1 cellular context compared by ENCODE assay signal in the genomic region with DNA sequence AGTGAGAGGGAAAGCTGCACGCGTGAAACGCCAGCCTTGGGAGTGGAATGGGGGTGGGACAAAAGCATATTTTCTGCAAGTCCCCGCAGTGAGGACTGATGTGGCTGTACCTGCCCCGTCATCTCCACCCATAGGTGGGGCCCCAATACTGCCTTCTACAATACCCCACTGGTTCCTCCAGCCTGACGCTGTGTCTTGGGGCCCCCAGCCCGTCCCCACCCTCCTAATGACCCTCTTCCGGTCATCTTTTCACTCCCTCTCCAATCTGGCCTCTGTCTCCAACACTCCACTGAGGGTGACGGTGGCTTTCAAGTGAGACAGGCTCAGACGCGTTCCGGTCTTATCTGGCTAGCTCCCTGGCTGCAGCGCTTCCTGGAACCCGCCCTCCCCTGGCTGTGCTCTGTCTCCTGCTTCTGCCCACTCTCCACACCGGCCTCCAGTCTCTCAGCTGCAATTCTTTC.
TF ChIP-seq lines count a peak whose summit lies in the region.

No MANE protein-coding gene starts in this region.

TF ChIP-seq in HepG2, 621 proteins besides CTCF, POLR2A, EP300 and RAD21 (continued from another document):
- TF ChIP-seq, protein P1, sequence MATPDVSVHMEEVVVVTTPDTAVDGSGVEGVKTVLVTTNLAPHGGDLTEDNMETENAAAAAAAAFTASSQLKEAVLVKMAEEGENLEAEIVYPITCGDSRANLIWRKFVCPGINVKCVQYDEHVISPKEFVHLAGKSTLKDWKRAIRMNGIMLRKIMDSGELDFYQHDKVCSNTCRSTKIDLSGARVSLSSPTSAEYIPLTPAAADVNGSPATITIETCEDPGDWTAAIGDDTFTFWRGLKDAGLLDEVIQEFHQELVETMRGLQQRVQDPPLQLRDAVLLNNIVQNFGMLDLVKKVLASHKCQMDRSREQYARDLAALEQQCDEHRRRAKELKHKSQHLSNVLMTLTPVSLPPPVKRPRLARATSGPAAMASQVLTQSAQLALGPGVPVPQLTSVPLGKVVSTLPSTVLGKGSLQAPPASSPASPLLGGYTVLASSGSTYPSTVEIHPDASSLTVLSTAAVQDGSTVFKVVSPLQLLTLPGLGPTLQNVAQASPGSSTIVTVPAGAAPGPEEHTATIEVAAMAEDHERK (CRISPR knock-in tag; IDR thresholded peaks at IDR 0.05; ENCODE audit: low read depth): no peak
- TF ChIP-seq GABPB1 (CRISPR knock-in tag; IDR thresholded peaks at IDR 0.05) (0 out of 2 replicates have a peak, but pooled peaks have one; percentile 19), ZBTB39 (CRISPR knock-in tag; IDR thresholded peaks at IDR 0.05) (no peak), PRDM10 (CRISPR knock-in tag; IDR thresholded peaks at IDR 0.05; ENCODE audit: low read depth) (peak; percentile 30; the same call in 1 of the 2 replicates), MIER3 (CRISPR knock-in tag; IDR thresholded peaks at IDR 0.05; ENCODE audit: borderline replicate concordance) (no peak), ZBTB38 (CRISPR knock-in tag; IDR thresholded peaks at IDR 0.05) (0 out of 2 replicates have a peak, but pooled peaks have one; percentile 16), ZNF687 (CRISPR knock-in tag; IDR thresholded peaks at IDR 0.05) (peak; percentile 63), ELF1 (CRISPR knock-in tag; IDR thresholded peaks at IDR 0.05) (peak; percentile 65), TAF1 (CRISPR knock-in tag; IDR thresholded peaks at IDR 0.05) (peak; percentile 12; the same call in 1 of the 2 replicates), SOX6 (IDR thresholded peaks at IDR 0.05) (no peak), SOX6 (CRISPR knock-in tag; IDR thresholded peaks at IDR 0.05) (0 out of 2 replicates have a peak, but pooled peaks have one; percentile 21), ZNF432 (CRISPR knock-in tag; IDR thresholded peaks at IDR 0.05; ENCODE audit: borderline replicate concordance) (no peak), CREBL2 (CRISPR knock-in tag; IDR thresholded peaks at IDR 0.05; ENCODE audit: borderline replicate concordance) (no peak)
- TF ChIP-seq, protein P2, sequence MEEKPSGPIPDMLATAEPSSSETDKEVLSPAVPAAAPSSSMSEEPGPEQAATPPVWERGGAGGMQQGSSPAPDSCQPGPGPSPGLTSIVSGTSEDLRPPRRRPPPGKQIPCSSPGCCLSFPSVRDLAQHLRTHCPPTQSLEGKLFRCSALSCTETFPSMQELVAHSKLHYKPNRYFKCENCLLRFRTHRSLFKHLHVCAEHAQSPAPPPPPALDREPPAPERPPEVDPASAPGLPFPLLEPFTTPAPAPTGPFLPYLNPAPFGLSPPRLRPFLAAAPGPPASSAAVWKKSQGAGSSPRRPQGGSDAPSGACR (CRISPR knock-in tag; IDR thresholded peaks at IDR 0.05): no peak
- TF ChIP-seq, protein P3, sequence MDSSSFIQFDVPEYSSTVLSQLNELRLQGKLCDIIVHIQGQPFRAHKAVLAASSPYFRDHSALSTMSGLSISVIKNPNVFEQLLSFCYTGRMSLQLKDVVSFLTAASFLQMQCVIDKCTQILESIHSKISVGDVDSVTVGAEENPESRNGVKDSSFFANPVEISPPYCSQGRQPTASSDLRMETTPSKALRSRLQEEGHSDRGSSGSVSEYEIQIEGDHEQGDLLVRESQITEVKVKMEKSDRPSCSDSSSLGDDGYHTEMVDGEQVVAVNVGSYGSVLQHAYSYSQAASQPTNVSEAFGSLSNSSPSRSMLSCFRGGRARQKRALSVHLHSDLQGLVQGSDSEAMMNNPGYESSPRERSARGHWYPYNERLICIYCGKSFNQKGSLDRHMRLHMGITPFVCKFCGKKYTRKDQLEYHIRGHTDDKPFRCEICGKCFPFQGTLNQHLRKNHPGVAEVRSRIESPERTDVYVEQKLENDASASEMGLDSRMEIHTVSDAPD (CRISPR knock-in tag; IDR thresholded peaks at IDR 0.05): no peak
TF ChIP-seq in HepG2: peak in this region for 37.
